In the genomic region with DNA sequence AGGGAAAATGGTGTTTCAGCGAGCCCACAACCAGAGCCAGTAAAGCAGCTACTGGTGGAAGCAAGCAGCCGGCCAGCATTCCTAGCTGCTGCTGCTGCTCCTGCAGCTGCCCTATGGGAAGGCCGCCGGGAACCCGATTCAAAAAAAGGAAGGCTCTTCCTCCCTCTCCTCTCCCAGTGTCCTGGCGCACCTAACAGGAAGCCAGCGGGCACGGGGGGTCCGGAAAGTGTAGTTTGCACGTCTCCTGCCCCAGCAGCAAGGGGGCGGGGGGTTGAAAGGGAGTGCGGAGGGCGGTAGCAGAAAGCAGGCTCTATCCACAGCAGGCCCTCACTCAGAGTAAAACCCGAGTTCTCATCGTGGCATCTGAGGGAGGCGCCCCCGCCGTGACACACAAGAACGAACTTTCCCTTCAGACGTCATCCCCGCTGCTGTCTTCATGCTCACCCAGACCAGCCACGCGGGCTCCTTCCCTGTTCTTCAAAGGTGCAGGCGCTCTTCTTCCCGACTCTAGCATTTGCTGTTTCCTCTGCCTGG, we compare ENCODE assay signal across 8 cellular contexts. TPM values are rescaled to one million over a fixed set of nuclear protein-coding genes. Genes with fewer than 3 reads are reported as not detected.
A peak's percentile ranks its signal among the peaks of the same experiment; 100 is the strongest.
DNase-seq lines count a peak whose midpoint lies in the region; ATAC-seq and TF ChIP-seq lines count a peak whose summit lies in the region.

No MANE protein-coding gene starts in this region.

- peak overlapping the region; percentile 46 for H3K9ac ChIP-seq in NT2/D1 (ENCODE audit: insufficient read length, low read depth)

- H3K4me1 ChIP-seq in NT2/D1 (ENCODE audit: insufficient read depth, insufficient read length) (no peaks in the 10 kb centered on the region), upper lobe of left lung (peaks cover 3 to 13% (median 8%) of the 10 kb centered on the region in 4 donors)
- no peaks in the 10 kb centered on the region for H3K4me1 ChIP-seq in naive thymus-derived CD4-positive, alpha-beta T cell (ENCODE audit: control insufficient read depth in 2 of 2, insufficient read depth in 2 of 2, low read length in 2 of 2)

- POLR2A ChIA-PET in naive thymus-derived CD4-positive, alpha-beta T cell (lab: Charles Lee), result no interaction called here

- intact Hi-C loops in naive thymus-derived CD4-positive, alpha-beta T cell (cut with micrococcal nuclease), result no loop called here

- H3K9me3 Mint-ChIP-seq in naive thymus-derived CD4-positive, alpha-beta T cell, result no peaks in the 10 kb centered on the region

- peaks cover 8 to 24% (median 11%) of the 10 kb centered on the region in 5 donors for H3K27me3 Mint-ChIP-seq in naive thymus-derived CD4-positive, alpha-beta T cell

- no peak for TF ChIP-seq POLR2A in upper lobe of left lung (IDR thresholded peaks at IDR 0.05)

- H3K4me1 Mint-ChIP-seq in naive thymus-derived CD4-positive, alpha-beta T cell, result peaks cover 0 to 4% (median 0%) of the 10 kb centered on the region in 7 donors

- ATAC-seq in GM18511 (IDR thresholded peaks at IDR 0.05; ENCODE audit: unreplicated experiment) (peak; percentile 65), upper lobe of left lung (ENCODE audit: low FRiP score in 2 of 2) (peak; percentile 30 to 78), GM18873 (IDR thresholded peaks at IDR 0.05; ENCODE audit: low FRiP score, unreplicated experiment) (no peak)
- peak; percentile 65 for ATAC-seq in naive thymus-derived CD4-positive, alpha-beta T cell

- peak overlapping the region in 7 of 10 donors; percentile 18 to 58 (median 40) for H3K4me3 Mint-ChIP-seq in naive thymus-derived CD4-positive, alpha-beta T cell

- H3K9me3 ChIP-seq in NT2/D1 (ENCODE audit: insufficient read depth, low read length), result no peaks in the 10 kb centered on the region
- no peaks in the 10 kb centered on the region for H3K9me3 ChIP-seq in naive thymus-derived CD4-positive, alpha-beta T cell (ENCODE audit: control insufficient read depth in 2 of 3, low read length in 3 of 3)
- no peaks in the 10 kb centered on the region for H3K9me3 ChIP-seq in upper lobe of left lung

- H3K36me3 Mint-ChIP-seq in naive thymus-derived CD4-positive, alpha-beta T cell, result no peaks in the 10 kb centered on the region

- no peaks in the 10 kb centered on the region for H3K36me3 ChIP-seq in NT2/D1 (ENCODE audit: insufficient read depth, insufficient read length, low read length)
- no peaks in the 10 kb centered on the region for H3K36me3 ChIP-seq in naive thymus-derived CD4-positive, alpha-beta T cell (ENCODE audit: control insufficient read depth in 2 of 3, insufficient read depth in 3 of 3, low read length in 3 of 3)
- no peaks in the 10 kb centered on the region for H3K36me3 ChIP-seq in upper lobe of left lung

- H3K27ac ChIP-seq in naive thymus-derived CD4-positive, alpha-beta T cell (ENCODE audit: low read depth, low read length), result no peak overlapping the region
- H3K27ac ChIP-seq in upper lobe of left lung, result peak overlapping the region in 2 of 4 donors; percentile 21 to 48

- TF ChIP-seq EP300 in upper lobe of left lung (IDR thresholded peaks at IDR 0.05), result no peak

- CTCF ChIA-PET in naive thymus-derived CD4-positive, alpha-beta T cell (lab: Charles Lee), result no interaction called here

- WGBS in upper lobe of left lung, 2 donors, result 10 to 14% methylated on average over 19 to 22 of the region's 25 CpGs

- no peaks in the 10 kb centered on the region for H3K27me3 ChIP-seq in NT2/D1 (ENCODE audit: insufficient read depth, insufficient read length)
- no peaks in the 10 kb centered on the region for H3K27me3 ChIP-seq in naive thymus-derived CD4-positive, alpha-beta T cell (ENCODE audit: control insufficient read depth in 2 of 2, insufficient read depth in 2 of 2, low read length in 2 of 2)
- no peaks in the 10 kb centered on the region for H3K27me3 ChIP-seq in upper lobe of left lung

- no peak for TF ChIP-seq CTCF in fibroblast of mammary gland (conservative IDR thresholded peaks at IDR 0.05; ENCODE audit: control insufficient read depth, insufficient read depth, low read depth, low read length)
- peak in 1 of 6 experiments; percentile 7 for TF ChIP-seq CTCF in upper lobe of left lung (IDR thresholded peaks at IDR 0.05)

- DNase-seq in NT2/D1 (ENCODE audit: low read depth, low spot score) (no peak), fibroblast of mammary gland (ENCODE audit: low read depth) (peak; percentile 74), upper lobe of left lung (peak; percentile 36 to 40), superior temporal gyrus (ENCODE audit: extremely low spot score) (no peak), epidermal melanocyte (ENCODE audit: insufficient read length, low spot score) (no peak)
- DNase-seq in naive thymus-derived CD4-positive, alpha-beta T cell, result peak in 1 of 9 donors; percentile 21

- peak overlapping the region; percentile 16 for H3K4me3 ChIP-seq in NT2/D1 (ENCODE audit: insufficient read length, low read depth)
- peak overlapping the region; percentile 19 for H3K4me3 ChIP-seq in fibroblast of mammary gland (ENCODE audit: control insufficient read depth, low read depth, low read length)
- H3K4me3 ChIP-seq in naive thymus-derived CD4-positive, alpha-beta T cell (ENCODE audit: low read length), result no peak overlapping the region
- H3K4me3 ChIP-seq in upper lobe of left lung, result peak overlapping the region in 3 of 4 donors; percentile 21 to 48 (median 42)

- H3K27ac Mint-ChIP-seq in naive thymus-derived CD4-positive, alpha-beta T cell, result no peak overlapping the region

RNA-seq across cellular contexts. Expression of a gene that starts 16.5 kb away (rescaled TPM):
- not detected for total RNA-seq in naive thymus-derived CD4-positive, alpha-beta T cell
- not detected for polyA plus RNA-seq in naive thymus-derived CD4-positive, alpha-beta T cell
- not detected for total RNA-seq in upper lobe of left lung

RNA-seq across cellular contexts. Expression of a gene that starts 21.2 kb away (rescaled TPM):
- total RNA-seq in naive thymus-derived CD4-positive, alpha-beta T cell, result 1 to 10 TPM in 2 of 5 experiments, under 1 TPM in 1, not detected in 2; 0.29 to 4.1 (median 2.4) TPM
- 1 to 10 TPM in 1 of 2 donors, under 1 TPM in 1; 0.64 to 1.3 TPM for polyA plus RNA-seq in naive thymus-derived CD4-positive, alpha-beta T cell
- total RNA-seq in upper lobe of left lung, result 10 to 100 TPM in 2 of 6 donors, 1 to 10 TPM in 4; 3.2 to 13.7 (median 6.5) TPM

Comparison
In these comparisons a context has a peak if more than half of its experiments do, and no peak if none do; other contexts are left out.
1. DNase-seq: peak in fibroblast of mammary gland (single experiment) and upper lobe of left lung (2 of 2); none in NT2/D1 (single experiment), superior temporal gyrus (single experiment) and epidermal melanocyte (single experiment).